In genomic region chr1:245804696-245805095, GRCh38 we compare ENCODE assay signal across 27 cellular contexts.
"Had no signal": no experiment of that assay in that cellular context is flagged by ENCODE, and none has a peak within 500 bp of the region (broad histone marks: within the 10 kb centered on the region; RNA-seq: fewer than 3 reads in every experiment).

No MANE protein-coding gene starts in this region.

- ATAC-seq: effector memory CD8-positive, alpha-beta T cell; left ventricle myocardium superior; lower lobe of right lung; natural killer cell treated with Interleukin-12 subunit alpha and Interleukin-12 subunit beta and Interleukin-15 and Interleukin-18, amount 100 ng/mL, for 72 hours; right lobe of liver; stimulated activated naive B cell treated with anti-CD40 and anti-IgM and Interleukin-4, amounts not matched to agents 10 μg/mL and 1 μg/mL and 100 μg/mL, for 72 hours; upper lobe of right lung had no signal

- H3K27ac Mint-ChIP-seq: effector memory CD8-positive, alpha-beta T cell; naive B cell; natural killer cell treated with Interleukin-12 subunit alpha and Interleukin-12 subunit beta and Interleukin-15 and Interleukin-18, amount 100 ng/mL, for 72 hours; stimulated activated naive B cell treated with anti-CD40 and anti-IgM and Interleukin-4, amounts not matched to agents 10 μg/mL and 1 μg/mL and 100 μg/mL, for 72 hours; stimulated activated naive CD8-positive, alpha-beta T cell treated with anti-CD3 and anti-CD28 coated beads, Interleukin-15, Interleukin-2, amounts not matched to agents 100 ng/mL and 50 ng/mL, for 24 hours had no signal

- H3K27ac ChIP-seq: esophagus squamous epithelium, lower lobe of right lung, neutrophil, parathyroid adenoma, right lobe of liver, thoracic aorta, tibial nerve, upper lobe of right lung, uterus had no signal

- H3K9me3 Mint-ChIP-seq: effector memory CD8-positive, alpha-beta T cell; immature natural killer cell; naive B cell; natural killer cell treated with Interleukin-12 subunit alpha and Interleukin-12 subunit beta and Interleukin-15 and Interleukin-18, amount 100 ng/mL, for 72 hours; neural crest cell; stimulated activated naive B cell treated with anti-CD40 and anti-IgM and Interleukin-4, amounts not matched to agents 10 μg/mL and 1 μg/mL and 100 μg/mL, for 72 hours; stimulated activated naive CD8-positive, alpha-beta T cell treated with anti-CD3 and anti-CD28 coated beads, Interleukin-15, Interleukin-2, amounts not matched to agents 100 ng/mL and 50 ng/mL, for 24 hours had no signal

- H3K4me1 Mint-ChIP-seq: neural crest cell had no signal

- H3K27me3 Mint-ChIP-seq: effector memory CD8-positive, alpha-beta T cell; naive B cell; natural killer cell treated with Interleukin-12 subunit alpha and Interleukin-12 subunit beta and Interleukin-15 and Interleukin-18, amount 100 ng/mL, for 72 hours; progenitor cell of endocrine pancreas; stimulated activated naive B cell treated with anti-CD40 and anti-IgM and Interleukin-4, amounts not matched to agents 10 μg/mL and 1 μg/mL and 100 μg/mL, for 72 hours; stimulated activated naive CD8-positive, alpha-beta T cell treated with anti-CD3 and anti-CD28 coated beads, Interleukin-15, Interleukin-2, amounts not matched to agents 100 ng/mL and 50 ng/mL, for 24 hours had no signal

- H3K36me3 ChIP-seq: esophagus squamous epithelium, lower lobe of right lung, neutrophil, right lobe of liver, thoracic aorta, tibial nerve, upper lobe of right lung, uterus had no signal

- H3K27me3 ChIP-seq: esophagus squamous epithelium, neutrophil, right lobe of liver, tibial nerve, upper lobe of right lung, uterus had no signal

- H3K4me3 Mint-ChIP-seq: effector memory CD8-positive, alpha-beta T cell; naive B cell; natural killer cell treated with Interleukin-12 subunit alpha and Interleukin-12 subunit beta and Interleukin-15 and Interleukin-18, amount 100 ng/mL, for 72 hours; neural crest cell; stimulated activated naive B cell treated with anti-CD40 and anti-IgM and Interleukin-4, amounts not matched to agents 10 μg/mL and 1 μg/mL and 100 μg/mL, for 72 hours; stimulated activated naive CD8-positive, alpha-beta T cell treated with anti-CD3 and anti-CD28 coated beads, Interleukin-15, Interleukin-2, amounts not matched to agents 100 ng/mL and 50 ng/mL, for 24 hours had no signal

- H3K4me3 ChIP-seq: esophagus squamous epithelium, lower lobe of right lung, right lobe of liver, thoracic aorta, tibial nerve, upper lobe of right lung, uterus had no signal

- H2AFZ ChIP-seq: parathyroid adenoma had no signal

- H3K79me2 ChIP-seq: parathyroid adenoma had no signal

- H3K9ac ChIP-seq: parathyroid adenoma had no signal

- H3K36me3 Mint-ChIP-seq: natural killer cell treated with Interleukin-12 subunit alpha and Interleukin-12 subunit beta and Interleukin-15 and Interleukin-18, amount 100 ng/mL, for 72 hours had no signal

- H3K9me3 ChIP-seq: esophagus squamous epithelium, lower lobe of right lung, neutrophil, right lobe of liver, thoracic aorta, tibial nerve, upper lobe of right lung, uterus had no signal

- DNase-seq: cortex of kidney; effector memory CD8-positive, alpha-beta T cell; erythroblast; esophagus squamous epithelium; hypothalamus; immature natural killer cell; left ventricle myocardium superior; lower lobe of right lung; naive B cell; right lobe of liver; small intestine; stimulated activated CD4-positive, alpha-beta T cell treated with anti-CD3 and anti-CD28 coated beads, Interleukin-15, amount 100 ng/mL, for 24 hours; stimulated activated CD4-positive, alpha-beta T cell treated with anti-CD3 and anti-CD28 coated beads, Interleukin-2, amount 100 ng/mL, for 48 hours; stimulated activated naive B cell treated with anti-CD40 and anti-IgM and Interleukin-4, amounts not matched to agents 10 μg/mL and 1 μg/mL and 100 μg/mL, for 72 hours; upper lobe of right lung; uterus had no signal

- FAIRE-seq: endometrium, frontal cortex, keratinocyte, small intestine had no signal

- H3K4me1 ChIP-seq: esophagus squamous epithelium, parathyroid adenoma, right lobe of liver, uterus had no signal
